ENCODE assay signal across 15 cellular contexts in genomic region chr13:40235160-40235796, GRCh38.
DNase-seq lines count a peak whose midpoint lies in the region; ATAC-seq and TF ChIP-seq lines count a peak whose summit lies in the region.
"Had no signal": no experiment of that assay in that cellular context is flagged by ENCODE, and none has a peak within 500 bp of the region (broad histone marks: within the 10 kb centered on the region; RNA-seq: fewer than 3 reads in every experiment).

No MANE protein-coding gene starts in this region.

- no peaks in the 10 kb centered on the region for H3K36me3 ChIP-seq in suprapubic skin

- peak; percentile 25 to 28 for DNase-seq in activated T-cell treated with anti-CD3 and anti-CD28 coated beads, Interleukin-2, amount 50 U/mL, for 72 hours
- DNase-seq in activated T-cell treated with anti-CD3 and anti-CD28 coated beads, Interleukin-2, amount 50 U/mL, for 24 hours: no peak
- peak; percentile 70 for DNase-seq in RPMI7951 (ENCODE audit: low read depth)
- DNase-seq in fibroblast of mammary gland (ENCODE audit: low read depth): peak; percentile 93
- DNase-seq in suprapubic skin (ENCODE audit: low spot score in 2 of 2): no peak
- DNase-seq in stimulated activated CD4-positive, alpha-beta T cell treated with anti-CD3 and anti-CD28 coated beads, Interleukin-4, amount 100 ng/mL, for 1 hour: no peak
- no peak for DNase-seq in DMS53 (lab: John Stamatoyannopoulos, UW)
- DNase-seq: ACHN; activated gamma-delta T cell treated with Interleukin-2 at 50 U/mL for 16 hours; COR-L47; MM.1S; NCI-H2107; NK-92 treated with Interleukin-12 subunit alpha and Interleukin-12 subunit beta, amount 100 ng/mL, for 24 hours had no signal

- H3K4me3 ChIP-seq in fibroblast of mammary gland (ENCODE audit: control insufficient read depth, low read depth, low read length) (no peak overlapping the region), suprapubic skin (no peak overlapping the region)

- H3K27me3 Mint-ChIP-seq in activated T-cell treated with anti-CD3 and anti-CD28 coated beads, Interleukin-2, amount 50 U/mL, for 72 hours (ENCODE audit: low read depth): no peaks in the 10 kb centered on the region
- no peaks in the 10 kb centered on the region for H3K27me3 Mint-ChIP-seq in activated T-cell treated with anti-CD3 and anti-CD28 coated beads, Interleukin-2, amount 50 U/mL, for 24 hours

- no peaks in the 10 kb centered on the region for H3K27me3 ChIP-seq in suprapubic skin

- H3K36me3 Mint-ChIP-seq in activated T-cell treated with anti-CD3 and anti-CD28 coated beads, Interleukin-2, amount 50 U/mL, for 72 hours (ENCODE audit: insufficient read depth in 2 of 2): no peaks in the 10 kb centered on the region
- no peaks in the 10 kb centered on the region for H3K36me3 Mint-ChIP-seq in activated T-cell treated with anti-CD3 and anti-CD28 coated beads, Interleukin-2, amount 50 U/mL, for 24 hours (ENCODE audit: low read depth)

- H3K27ac Mint-ChIP-seq in activated T-cell treated with anti-CD3 and anti-CD28 coated beads, Interleukin-2, amount 50 U/mL, for 72 hours: no peak overlapping the region
- H3K27ac Mint-ChIP-seq in activated T-cell treated with anti-CD3 and anti-CD28 coated beads, Interleukin-2, amount 50 U/mL, for 24 hours: no peak overlapping the region

- H3K4me1 Mint-ChIP-seq in activated T-cell treated with anti-CD3 and anti-CD28 coated beads, Interleukin-2, amount 50 U/mL, for 72 hours (ENCODE audit: low read depth): peaks cover 28% of the 10 kb centered on the region
- peaks cover 23% of the 10 kb centered on the region for H3K4me1 Mint-ChIP-seq in activated T-cell treated with anti-CD3 and anti-CD28 coated beads, Interleukin-2, amount 50 U/mL, for 24 hours (ENCODE audit: low read depth)

- no peak overlapping the region for H3K4me3 Mint-ChIP-seq in activated T-cell treated with anti-CD3 and anti-CD28 coated beads, Interleukin-2, amount 50 U/mL, for 72 hours
- no peak overlapping the region for H3K4me3 Mint-ChIP-seq in activated T-cell treated with anti-CD3 and anti-CD28 coated beads, Interleukin-2, amount 50 U/mL, for 24 hours

- 86% methylated on average over 6 of the region's 6 CpGs for WGBS in suprapubic skin

- no peak for TF ChIP-seq POLR2A in suprapubic skin (IDR thresholded peaks at IDR 0.05)

- H3K27ac ChIP-seq in suprapubic skin: peak overlapping the region; percentile 89

- ATAC-seq in activated T-cell treated with anti-CD3 and anti-CD28 coated beads, Interleukin-2, amount 50 U/mL, for 72 hours (replicated peaks in 1 of 2): peak; percentile 85 to 86
- ATAC-seq in GM21381 (IDR thresholded peaks at IDR 0.05; ENCODE audit: unreplicated experiment): no peak
- ATAC-seq: SK-N-SH treated with all-trans-retinoic acid at 6 μM for 48 hours had no signal

- H3K4me1 ChIP-seq in suprapubic skin: peaks cover 75% of the 10 kb centered on the region

- TF ChIP-seq EP300 in suprapubic skin (IDR thresholded peaks at IDR 0.05): no peak

- H3K9me3 Mint-ChIP-seq in activated T-cell treated with anti-CD3 and anti-CD28 coated beads, Interleukin-2, amount 50 U/mL, for 72 hours: peaks cover 0 to 2% of the 10 kb centered on the region in 2 donors
- H3K9me3 Mint-ChIP-seq in activated T-cell treated with anti-CD3 and anti-CD28 coated beads, Interleukin-2, amount 50 U/mL, for 24 hours: peaks cover 6% of the 10 kb centered on the region

- no peaks in the 10 kb centered on the region for H3K9me3 ChIP-seq in suprapubic skin

- TF ChIP-seq CTCF in fibroblast of mammary gland (conservative IDR thresholded peaks at IDR 0.05; ENCODE audit: control insufficient read depth, insufficient read depth, low read depth, low read length) (no peak), suprapubic skin (IDR thresholded peaks at IDR 0.05) (no peak)

Comparison
In these comparisons a context has a peak if more than half of its experiments do, and no peak if none do; other contexts are left out.
1. DNase-seq: peak in activated T-cell treated with anti-CD3 and anti-CD28 coated beads, Interleukin-2, amount 50 U/mL, for 72 hours (2 of 2), RPMI7951 (single experiment) and fibroblast of mammary gland (single experiment); none in activated T-cell treated with anti-CD3 and anti-CD28 coated beads, Interleukin-2, amount 50 U/mL, for 24 hours (single experiment), suprapubic skin (0 of 2), stimulated activated CD4-positive, alpha-beta T cell treated with anti-CD3 and anti-CD28 coated beads, Interleukin-4, amount 100 ng/mL, for 1 hour (single experiment) and DMS53 (single experiment).